In genomic region chr5:133297293-133297692, GRCh38 we compare ENCODE assay signal across 28 cellular contexts.
"Had no signal": no experiment of that assay in that cellular context is flagged by ENCODE, and none has a peak within 500 bp of the region (broad histone marks: within the 10 kb centered on the region; RNA-seq: fewer than 3 reads in every experiment).

No MANE protein-coding gene starts in this region.

- DNase-seq: dermis blood vessel endothelial cell; effector memory CD8-positive, alpha-beta T cell; erythroblast; esophagus squamous epithelium; foreskin melanocyte; glutamatergic neuron; heart right ventricle; hippocampal formation; left cardiac atrium; left lung; mesenchymal stem cell; mucosa of descending colon; naive thymus-derived CD4-positive, alpha-beta T cell; nucleus accumbens; psoas muscle; right cardiac atrium; sigmoid colon; stimulated activated CD4-positive, alpha-beta T cell treated with anti-CD3 and anti-CD28 coated beads, Interleukin-2, amount 100 ng/mL, for 24 hours; stimulated activated CD4-positive, alpha-beta T cell treated with anti-CD3 and anti-CD28 coated beads, Interleukin-4, amount 100 ng/mL, for 24 hours; upper lobe of left lung; uterus had no signal

- H3K27ac ChIP-seq: coronary artery, esophagus squamous epithelium, heart right ventricle, left lung, neural progenitor cell, psoas muscle, sigmoid colon, thoracic aorta, tibial nerve, upper lobe of left lung, uterus had no signal

- H3K9ac ChIP-seq: neural progenitor cell had no signal

- H3K4me3 ChIP-seq: coronary artery, esophagus squamous epithelium, heart right ventricle, left lung, mucosa of descending colon, neural progenitor cell, psoas muscle, sigmoid colon, thoracic aorta, tibial nerve, upper lobe of left lung, uterus had no signal

- ATAC-seq: effector memory CD8-positive, alpha-beta T cell; heart right ventricle; left cardiac atrium; left lung; mucosa of descending colon; naive thymus-derived CD4-positive, alpha-beta T cell; psoas muscle; right cardiac atrium; stimulated activated memory B cell treated with anti-CD40 and anti-IgM and Interleukin-4, amounts not matched to agents 10 μg/mL and 1 μg/mL and 100 μg/mL, for 72 hours had no signal

- H3K27me3 ChIP-seq: esophagus squamous epithelium, left lung, neural progenitor cell, sigmoid colon, tibial nerve, upper lobe of left lung, uterus had no signal

- H3K4me2 ChIP-seq: neural progenitor cell had no signal

- H3K36me3 ChIP-seq: esophagus squamous epithelium, heart right ventricle, left lung, neural progenitor cell, sigmoid colon, thoracic aorta, tibial nerve, upper lobe of left lung, uterus had no signal

- H3K9me3 ChIP-seq: esophagus squamous epithelium, heart right ventricle, left lung, mucosa of descending colon, psoas muscle, sigmoid colon, thoracic aorta, tibial nerve, upper lobe of left lung, uterus had no signal

- H2AFZ ChIP-seq: neural progenitor cell had no signal

- H3K4me1 ChIP-seq: esophagus squamous epithelium, heart right ventricle, left lung, neural progenitor cell, psoas muscle, sigmoid colon, tibial nerve, upper lobe of left lung, uterus had no signal

- FAIRE-seq: endometrium, islet of Langerhans had no signal
